ENCODE assay signal across 17 cellular contexts in the genomic region with DNA sequence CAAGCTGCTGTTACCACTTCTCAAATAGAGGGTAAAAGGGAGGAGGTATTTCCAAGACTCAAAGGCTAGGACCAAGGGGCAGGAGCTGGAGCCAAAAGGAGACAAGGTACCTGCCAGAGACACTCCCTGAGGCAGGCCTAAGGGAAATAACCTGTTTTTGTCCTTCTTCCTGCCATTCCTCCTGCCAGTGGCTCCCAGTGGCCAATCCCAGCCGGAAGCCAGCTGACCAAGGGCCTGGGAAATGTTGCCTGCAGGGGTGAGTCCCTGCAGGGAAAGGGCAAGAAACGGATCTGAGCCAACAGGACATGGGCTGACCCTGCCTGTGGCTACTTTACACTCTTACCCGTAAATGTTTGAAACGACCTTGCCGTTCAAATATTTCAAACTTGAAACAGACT. TPM values are rescaled to one million over a fixed set of nuclear protein-coding genes. Genes with fewer than 3 reads are reported as not detected.
DNase-seq lines count a peak whose midpoint lies in the region; ATAC-seq and TF ChIP-seq lines count a peak whose summit lies in the region.
"Had no signal": no experiment of that assay in that cellular context is flagged by ENCODE, and none has a peak within 500 bp of the region (broad histone marks: within the 10 kb centered on the region; RNA-seq: fewer than 3 reads in every experiment).

No MANE protein-coding gene starts in this region.

- TF ChIP-seq EP300 in esophagus muscularis mucosa (IDR thresholded peaks at IDR 0.05), result no peak

- H3K27ac ChIP-seq in esophagus muscularis mucosa (replicated peaks in 1 of 4) (peak overlapping the region in 3 of 4 donors; percentile 4 to 39 (median 10)), gastrocnemius medialis (peak overlapping the region in 3 of 4 donors; percentile 21 to 53 (median 36))
- H3K27ac ChIP-seq: pancreas, PC-9 had no signal

- H3K27ac Mint-ChIP-seq in Caco-2 (ENCODE audit: unreplicated experiment), result peak overlapping the region; percentile 90
- H3K27ac Mint-ChIP-seq: activated CD4-positive, alpha-beta memory T cell treated with anti-CD3 and anti-CD28 coated beads, Interleukin-2, amount 10 ng/mL, durations not matched to agents 7 days and 5 days; activated T-helper 17 cell treated with anti-CD3 and anti-CD28 coated beads, Interleukin-2, amount 50 U/mL, for 72 hours had no signal

- peak; percentile 37 to 71 for DNase-seq in Caco-2
- DNase-seq in LoVo (ENCODE audit: low spot score), result peak; percentile 66
- no peak for DNase-seq in esophagus muscularis mucosa (ENCODE audit: extremely low spot score)
- no peak for DNase-seq in gastrocnemius medialis
- DNase-seq in activated CD4-positive, CD25-positive, alpha-beta regulatory T cell (lab: John Stamatoyannopoulos, UW), result no peak
- DNase-seq: activated CD4-positive, alpha-beta memory T cell treated with anti-CD3 and anti-CD28 coated beads, Interleukin-2, amount 10 ng/mL, durations not matched to agents 7 days and 5 days; amygdala; DMS79 treated with DMSO at 0.1 percent for 48 hours; MG63; mucosa of descending colon; NCI-H2029 treated with DMSO at 0.1 percent for 48 hours; pancreas; PC-9; stimulated activated naive CD4-positive, alpha-beta T cell treated with Interleukin-2 at 50 U/mL for 16 hours had no signal

- intact Hi-C loops in Caco-2 (cut with micrococcal nuclease; ENCODE audit: unreplicated experiment), result loop anchor here (5.0 kb wide), 1 partner anchor 53 kb away; no protein-coding TSS in a partner anchor
- intact Hi-C loops in esophagus muscularis mucosa (cut with DNase I), result no loop called here
- intact Hi-C loops in gastrocnemius medialis (cut with DNase I; ENCODE audit: low total_unique reads), result no loop called here

- no TSS peak for BruUV-seq in Caco-2 (replicated peaks; lab: Mats Ljungman, UMichigan)

- no peak overlapping the region for H3K4me3 ChIP-seq in Caco-2 (ENCODE audit: low read depth, low read length)
- no peak overlapping the region for H3K4me3 ChIP-seq in esophagus muscularis mucosa
- H3K4me3 ChIP-seq in gastrocnemius medialis, result no peak overlapping the region
- H3K4me3 ChIP-seq: MG63, mucosa of descending colon, pancreas, PC-9 had no signal

- TF ChIP-seq POLR2A in esophagus muscularis mucosa (IDR thresholded peaks at IDR 0.05; ENCODE audit: low read depth) (no peak), gastrocnemius medialis (IDR thresholded peaks at IDR 0.05) (no peak)

- POLR2A ChIA-PET in Caco-2 (lab: Charles Lee), result no interaction called here

- ATAC-seq in gastrocnemius medialis, result no peak
- no peak for ATAC-seq in HG03571 (IDR thresholded peaks at IDR 0.05; ENCODE audit: unreplicated experiment)
- ATAC-seq in HG03378 (IDR thresholded peaks at IDR 0.05; ENCODE audit: unreplicated experiment), result no peak
- ATAC-seq: activated T-helper 17 cell treated with anti-CD3 and anti-CD28 coated beads, Interleukin-2, amount 50 U/mL, for 72 hours; mucosa of descending colon; pancreas had no signal

- in situ Hi-C loops in gastrocnemius medialis (cut with MboI; ENCODE audit: low sequenced_read_pairs in 4 of 4), result no loop called here

- H3K4me1 Mint-ChIP-seq in Caco-2 (ENCODE audit: low read depth, unreplicated experiment), result peaks cover 53% of the 10 kb centered on the region

- peaks cover 5% of the 10 kb centered on the region for H3K27me3 Mint-ChIP-seq in Caco-2 (ENCODE audit: insufficient read depth, unreplicated experiment)

- H3K36me3 Mint-ChIP-seq in Caco-2 (ENCODE audit: insufficient read depth, unreplicated experiment), result peaks cover 34% of the 10 kb centered on the region

- H3K9me3 Mint-ChIP-seq in Caco-2 (ENCODE audit: unreplicated experiment), result peaks cover 15% of the 10 kb centered on the region
- H3K9me3 Mint-ChIP-seq: activated CD4-positive, alpha-beta memory T cell treated with anti-CD3 and anti-CD28 coated beads, Interleukin-2, amount 10 ng/mL, durations not matched to agents 7 days and 5 days; activated T-helper 17 cell treated with anti-CD3 and anti-CD28 coated beads, Interleukin-2, amount 50 U/mL, for 72 hours had no signal

- TF ChIP-seq CTCF in Caco-2 (IDR thresholded peaks at IDR 0.05; ENCODE audit: insufficient read depth in 1 of 2, low read depth in 1 of 2, low read length in 1 of 2, severe bottlenecking in 1 of 2, unreplicated experiment in 1 of 2) (no peak), esophagus muscularis mucosa (IDR thresholded peaks at IDR 0.05) (no peak), gastrocnemius medialis (IDR thresholded peaks at IDR 0.05 in 4 of 5, conservative IDR thresholded peaks at IDR 0.05 in 1 of 5) (no peak)

- peaks cover 51% of the 10 kb centered on the region for H3K4me1 ChIP-seq in Caco-2
- H3K4me1 ChIP-seq in esophagus muscularis mucosa, result peaks cover 36 to 53% (median 45%) of the 10 kb centered on the region in 4 donors
- peaks cover 28 to 48% of the 10 kb centered on the region in 2 donors for H3K4me1 ChIP-seq in gastrocnemius medialis

- 82% methylated on average over 5 of the region's 5 CpGs for WGBS in esophagus muscularis mucosa

- H3K4me3 Mint-ChIP-seq in Caco-2 (ENCODE audit: unreplicated experiment), result peak overlapping the region; percentile 68
- H3K4me3 Mint-ChIP-seq: activated CD4-positive, alpha-beta memory T cell treated with anti-CD3 and anti-CD28 coated beads, Interleukin-2, amount 10 ng/mL, durations not matched to agents 7 days and 5 days; activated T-helper 17 cell treated with anti-CD3 and anti-CD28 coated beads, Interleukin-2, amount 50 U/mL, for 72 hours had no signal

- CTCF ChIA-PET in Caco-2 (lab: Charles Lee), result interaction anchor here (0.8 to 1.3 kb wide), 2 partner anchors 14 to 32 kb away, joined by 3 to 4 read pairs; no protein-coding TSS in a partner anchor

- H3K9me3 ChIP-seq in Caco-2, result no peaks in the 10 kb centered on the region
- no peaks in the 10 kb centered on the region for H3K9me3 ChIP-seq in esophagus muscularis mucosa
- H3K9me3 ChIP-seq in gastrocnemius medialis, result no peaks in the 10 kb centered on the region
- H3K9me3 ChIP-seq: mucosa of descending colon, pancreas had no signal

- H3K36me3 ChIP-seq in Caco-2 (ENCODE audit: control insufficient read depth, insufficient read depth, low read length), result no peaks in the 10 kb centered on the region
- H3K36me3 ChIP-seq in esophagus muscularis mucosa, result no peaks in the 10 kb centered on the region
- H3K36me3 ChIP-seq in gastrocnemius medialis, result no peaks in the 10 kb centered on the region
- H3K36me3 ChIP-seq: MG63, pancreas had no signal

- H3K27me3 ChIP-seq in Caco-2 (replicated peaks; ENCODE audit: control insufficient read depth, insufficient read depth, low read length) (no peaks in the 10 kb centered on the region), esophagus muscularis mucosa (no peaks in the 10 kb centered on the region), gastrocnemius medialis (no peaks in the 10 kb centered on the region)
- H3K27me3 ChIP-seq: MG63, pancreas had no signal

RNA-seq across cellular contexts. Expression of a gene that starts 3.5 kb away (rescaled TPM):
- total RNA-seq in Caco-2 (2022) (27.8 and 29.1 TPM in 2 replicates), esophagus muscularis mucosa (10 to 100 TPM; 32.0 to 64.6 (median 50.2) TPM), gastrocnemius medialis (10 to 100 TPM; 14.3 to 20.2 (median 16.7) TPM)

Comparison
In these comparisons a context has a peak if more than half of its experiments do, and no peak if none do; other contexts are left out.
1. DNase-seq: peak in Caco-2 (2 of 2) and LoVo (single experiment); none in esophagus muscularis mucosa (single experiment), gastrocnemius medialis (0 of 2) and activated CD4-positive, CD25-positive, alpha-beta regulatory T cell (0 of 4).